1 cellular context compared by ENCODE assay signal in the genomic region with DNA sequence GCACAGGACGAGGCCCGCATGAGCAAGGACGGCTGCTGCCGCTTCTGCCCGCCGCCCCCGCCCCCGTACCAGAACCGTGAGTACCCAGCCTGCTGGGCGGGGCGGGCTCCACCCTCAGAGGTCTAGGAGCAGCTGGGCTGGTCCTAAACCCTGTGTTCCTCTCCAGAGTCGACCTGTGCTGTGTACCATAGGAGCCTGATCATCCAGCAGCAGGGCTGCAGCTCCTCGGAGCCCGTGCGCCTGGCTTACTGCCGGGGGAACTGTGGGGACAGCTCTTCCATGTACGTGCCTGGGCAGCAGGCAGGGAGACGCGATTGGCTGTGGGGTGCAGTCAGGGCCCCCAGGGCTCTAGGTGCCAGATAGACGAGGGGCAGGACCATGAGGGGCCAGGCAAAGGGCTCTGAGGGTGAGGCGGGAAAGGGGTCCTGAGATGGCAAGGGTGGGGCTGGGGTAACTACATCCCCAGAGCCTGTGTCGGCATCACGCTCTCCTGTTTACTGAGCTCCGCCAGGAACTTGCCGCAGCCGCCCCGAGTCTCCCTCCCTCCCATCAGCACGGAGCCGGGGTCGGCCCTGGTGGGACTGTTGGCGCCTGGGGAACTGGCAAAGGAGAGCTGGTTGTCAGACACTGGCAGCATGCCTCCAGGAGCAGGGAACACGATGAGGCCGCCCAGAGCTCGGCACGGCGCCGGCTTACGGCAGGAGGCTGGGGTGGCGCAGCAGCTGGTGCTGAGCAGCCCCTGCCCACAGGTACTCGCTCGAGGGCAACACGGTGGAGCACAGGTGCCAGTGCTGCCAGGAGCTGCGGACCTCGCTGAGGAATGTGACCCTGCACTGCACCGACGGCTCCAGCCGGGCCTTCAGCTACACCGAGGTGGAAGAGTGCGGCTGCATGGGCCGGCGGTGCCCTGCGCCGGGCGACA.
TF ChIP-seq lines count a peak whose summit lies in the region.

No MANE protein-coding gene starts in this region.

TF ChIP-seq in HepG2, 621 proteins besides CTCF, POLR2A, EP300 and RAD21:
- peak; percentile 73; the same call in 1 of the 2 replicates for TF ChIP-seq MTF2 (CRISPR knock-in tag; IDR thresholded peaks at IDR 0.05; ENCODE audit: borderline replicate concordance)
- no peak for TF ChIP-seq JUN (CRISPR knock-in tag; IDR thresholded peaks at IDR 0.05)
